In the genomic region with DNA sequence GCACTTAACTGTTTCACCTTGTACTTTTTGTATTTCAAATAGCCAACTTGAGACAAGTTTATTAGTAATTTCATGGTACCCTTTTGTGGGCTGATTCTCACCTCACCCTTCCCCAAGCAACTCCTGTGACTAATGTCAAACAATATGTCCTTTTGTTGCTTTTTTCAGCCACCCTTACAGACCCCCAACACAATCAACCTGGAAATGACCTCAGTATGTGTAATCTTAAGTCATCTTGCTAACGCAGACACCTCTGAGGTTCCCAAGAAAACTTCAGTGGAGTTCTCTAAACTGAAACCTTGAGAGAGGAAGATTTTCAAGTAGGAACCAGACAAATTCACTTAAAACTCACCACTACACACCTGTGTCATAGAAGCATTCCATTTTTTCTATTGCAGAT, we compare ENCODE assay signal across 21 cellular contexts.
"Had no signal": no experiment of that assay in that cellular context is flagged by ENCODE, and none has a peak within 500 bp of the region (broad histone marks: within the 10 kb centered on the region; RNA-seq: fewer than 3 reads in every experiment).

No MANE protein-coding gene starts in this region.

- H3K27ac Mint-ChIP-seq: activated CD4-positive, alpha-beta memory T cell treated with anti-CD3 and anti-CD28 coated beads for 36 hours; activated naive CD4-positive, alpha-beta T cell treated with anti-CD3 and anti-CD28 coated beads, Interleukin-2, amount 50 U/mL, for 72 hours; activated T-helper 1 cell treated with anti-CD3 and anti-CD28 coated beads, Interleukin-12 subunit alpha, Interleukin-12 subunit beta, Interleukin-2, Interleukin-4 antibody, amounts not matched to agents 30 ng/mL and 10 ng/mL and 1 ng/mL, durations not matched to agents 14 hours and 24 hours and 36 hours; dendritic cell treated with granulocyte-macrophage colony-stimulating factor and Interleukin-4, amounts not matched to agents 40 ng/mL and 50 ng/mL, for 4 days; endodermal cell; natural killer cell had no signal

- H3K4me2 ChIP-seq: smooth muscle cell had no signal

- H3K4me1 ChIP-seq: adrenal gland, gastrocnemius medialis, heart left ventricle, pancreas, stomach had no signal

- H3K4me3 Mint-ChIP-seq: activated CD4-positive, alpha-beta memory T cell treated with anti-CD3 and anti-CD28 coated beads for 36 hours; activated T-helper 1 cell treated with anti-CD3 and anti-CD28 coated beads, Interleukin-12 subunit alpha, Interleukin-12 subunit beta, Interleukin-2, Interleukin-4 antibody, amounts not matched to agents 30 ng/mL and 10 ng/mL and 1 ng/mL, durations not matched to agents 14 hours and 24 hours and 36 hours; dendritic cell treated with granulocyte-macrophage colony-stimulating factor and Interleukin-4, amounts not matched to agents 40 ng/mL and 50 ng/mL, for 4 days; endodermal cell; natural killer cell had no signal

- ATAC-seq: activated naive CD4-positive, alpha-beta T cell treated with anti-CD3 and anti-CD28 coated beads, Interleukin-2, amount 50 U/mL, for 72 hours; gastrocnemius medialis; heart left ventricle; left cardiac atrium; natural killer cell; pancreas; sciatic nerve had no signal

- H3K27ac ChIP-seq: adrenal gland, cardiac muscle cell, gastrocnemius medialis, heart left ventricle, neutrophil, pancreas, stomach had no signal

- H3K9me3 Mint-ChIP-seq: activated T-helper 1 cell treated with anti-CD3 and anti-CD28 coated beads, Interleukin-12 subunit alpha, Interleukin-12 subunit beta, Interleukin-2, Interleukin-4 antibody, amounts not matched to agents 30 ng/mL and 10 ng/mL and 1 ng/mL, durations not matched to agents 14 hours and 24 hours and 36 hours had no signal

- H3K27me3 ChIP-seq: adrenal gland, cardiac muscle cell, gastrocnemius medialis, heart left ventricle, neutrophil, pancreas, stomach had no signal

- H3K36me3 ChIP-seq: adrenal gland, cardiac muscle cell, gastrocnemius medialis, heart left ventricle, neutrophil, pancreas, stomach had no signal

- H3K9me3 ChIP-seq: adrenal gland, gastrocnemius medialis, heart left ventricle, neutrophil, pancreas had no signal

- H3K27me3 Mint-ChIP-seq: dendritic cell treated with granulocyte-macrophage colony-stimulating factor and Interleukin-4, amounts not matched to agents 40 ng/mL and 50 ng/mL, for 4 days had no signal

- DNase-seq: activated CD4-positive, alpha-beta memory T cell treated with anti-CD3 and anti-CD28 coated beads for 36 hours; activated CD4-positive, alpha-beta T cell treated with anti-CD3 and anti-CD28 coated beads for 4 hours; activated gamma-delta T cell treated with Interleukin-2 at 50 U/mL for 16 hours; activated T-cell treated with anti-CD3 and anti-CD28 coated beads for 4 hours; adrenal gland; endodermal cell; gastrocnemius medialis; heart left ventricle; left cardiac atrium; natural killer cell; pancreas; stimulated activated CD4-positive, alpha-beta T cell treated with anti-CD3 and anti-CD28 coated beads, Interleukin-4, amount 100 ng/mL, for 1 hour; stomach; trophoblast cell had no signal

- FAIRE-seq: pancreas had no signal

- H3K36me3 Mint-ChIP-seq: activated CD4-positive, alpha-beta memory T cell treated with anti-CD3 and anti-CD28 coated beads for 36 hours; natural killer cell had no signal

- H3K4me1 Mint-ChIP-seq: natural killer cell had no signal

- H3K4me3 ChIP-seq: adrenal gland, cardiac muscle cell, gastrocnemius medialis, heart left ventricle, pancreas, smooth muscle cell, stomach had no signal
